In genomic region chr4:73189274-73189810, GRCh38 we compare ENCODE assay signal across 1 cellular context.
TF ChIP-seq lines count a peak whose summit lies in the region.

No MANE protein-coding gene starts in this region.

TF ChIP-seq in IMR-90, 13 proteins besides CTCF, POLR2A, EP300 and RAD21 (continued from another document):
- TF ChIP-seq USF2 (IDR thresholded peaks at IDR 0.05; ENCODE audit: low read depth, low read length) (no peak), SMC3 (IDR thresholded peaks at IDR 0.05; ENCODE audit: low read depth, low read length) (no peak), MAZ (IDR thresholded peaks at IDR 0.05; ENCODE audit: borderline replicate concordance, low read depth, low read length) (no peak), BHLHE40 (IDR thresholded peaks at IDR 0.05; ENCODE audit: low read depth, low read length) (no peak), ELK1 (IDR thresholded peaks at IDR 0.05; ENCODE audit: borderline replicate concordance, low read depth, low read length) (no peak), CEBPB (IDR thresholded peaks at IDR 0.05; ENCODE audit: low read depth, low read length) (no peak), CHD1 (IDR thresholded peaks at IDR 0.05; ENCODE audit: low read depth, low read length) (no peak)
